In genomic region chr6:117483004-117483644, GRCh38 we compare ENCODE assay signal across 8 cellular contexts. TPM values are rescaled to one million over a fixed set of nuclear protein-coding genes. Genes with fewer than 3 reads are reported as not detected.
DNase-seq lines count a peak whose midpoint lies in the region; ATAC-seq, FAIRE-seq and TF ChIP-seq lines count a peak whose summit lies in the region.

No MANE protein-coding gene starts in this region.

- TF ChIP-seq CTCF in MM.1S (IDR thresholded peaks at IDR 0.05; ENCODE audit: low read length) (no peak), WERI-Rb-1 (IDR thresholded peaks at IDR 0.05; ENCODE audit: low read depth, low read length) (no peak), endothelial cell of umbilical vein (IDR thresholded peaks at IDR 0.05; ENCODE audit: extremely low read depth in 1 of 2, insufficient read depth in 1 of 2, low read depth in 1 of 2, low read length in 2 of 2) (no peak), thoracic aorta (IDR thresholded peaks at IDR 0.05) (no peak)

- H3K9me2 ChIP-seq in MM.1S (replicated peaks; ENCODE audit: insufficient read depth, low read length) = no peaks in the 10 kb centered on the region

- peaks cover 44% of the 10 kb centered on the region for H3F3A ChIP-seq in MM.1S (ENCODE audit: insufficient read depth, low read length)

- CTCF ChIA-PET in endothelial cell of umbilical vein (lab: Charles Lee) = interaction anchor here (0.8 to 5.8 kb wide), 17 partner anchors 9 to 121 kb away, joined by 3 to 47 read pairs (median 5); partner anchors contain the start of gene GOPC

- no peaks in the 10 kb centered on the region for H4K20me1 ChIP-seq in MM.1S (ENCODE audit: insufficient read depth, low read length)
- no peaks in the 10 kb centered on the region for H4K20me1 ChIP-seq in endothelial cell of umbilical vein (replicated peaks; ENCODE audit: control insufficient read depth, extremely low read depth, insufficient read depth, low read length)

- POLR2A ChIA-PET in endothelial cell of umbilical vein (lab: Charles Lee) = interaction anchor here (1.0 to 2.7 kb wide), 5 partner anchors 8 to 119 kb away, joined by 3 to 11 read pairs (median 7); partner anchors contain the start of gene GOPC

- H2AFZ ChIP-seq in MM.1S (ENCODE audit: low read length) (peak overlapping the region; percentile 91), endothelial cell of umbilical vein (ENCODE audit: low read depth, low read length) (peak overlapping the region; percentile 65)

- H3K9ac ChIP-seq in MM.1S (ENCODE audit: low read length) = peak overlapping the region; percentile 94
- peak overlapping the region; percentile 97 for H3K9ac ChIP-seq in endothelial cell of umbilical vein (replicated peaks; ENCODE audit: extremely low read depth, insufficient read depth, low read length)

- H3K4me2 ChIP-seq in MM.1S (ENCODE audit: low read depth, low read length) = peak overlapping the region; percentile 75
- H3K4me2 ChIP-seq in endothelial cell of umbilical vein (ENCODE audit: insufficient read depth, low read length) = peak overlapping the region; percentile 95

- peaks cover 29% of the 10 kb centered on the region for H3K4me1 ChIP-seq in MM.1S (ENCODE audit: low read length)
- H3K4me1 ChIP-seq in endothelial cell of umbilical vein (ENCODE audit: control insufficient read depth, extremely low read depth, insufficient read depth, low read length) = peaks cover 28% of the 10 kb centered on the region
- peaks cover 25% of the 10 kb centered on the region for H3K4me1 ChIP-seq in mesodermal cell (ENCODE audit: control insufficient read depth, insufficient read depth, low read length, poor library complexity, severe bottlenecking)
- H3K4me1 ChIP-seq in thoracic aorta (ENCODE audit: control insufficient read depth in 1 of 2, low read depth in 2 of 2) = peaks cover 13 to 19% of the 10 kb centered on the region in 2 donors

- WGBS in mesodermal cell (ENCODE audit: insufficient coverage in 2 of 2), 2 experiments = 0% methylated on average over 35 to 36 of the region's 46 CpGs

- H3K27me3 ChIP-seq in MM.1S (replicated peaks; ENCODE audit: insufficient read depth, low read length) (no peaks in the 10 kb centered on the region), WERI-Rb-1 (ENCODE audit: insufficient read depth, low read depth, severe bottlenecking) (no peaks in the 10 kb centered on the region), endothelial cell of umbilical vein (ENCODE audit: control insufficient read depth in 2 of 2, insufficient read depth in 2 of 2, low read length in 2 of 2) (no peaks in the 10 kb centered on the region), thoracic aorta (replicated peaks; ENCODE audit: insufficient read depth) (no peaks in the 10 kb centered on the region)

- TF ChIP-seq POLR2A in endothelial cell of umbilical vein (IDR thresholded peaks at IDR 0.05; ENCODE audit: low read depth, low read length) = peak; percentile 54

- peaks cover 45% of the 10 kb centered on the region for H3K79me2 ChIP-seq in MM.1S (ENCODE audit: low read length)
- H3K79me2 ChIP-seq in endothelial cell of umbilical vein (ENCODE audit: control insufficient read depth, insufficient read depth, low read length) = peaks cover 52% of the 10 kb centered on the region

- FAIRE-seq in endothelial cell of umbilical vein (lab: Jason Lieb, UNC) = peak; percentile 60

- peak overlapping the region; percentile 97 for H3K4me3 ChIP-seq in MM.1S (ENCODE audit: low read length)
- H3K4me3 ChIP-seq in WERI-Rb-1 (ENCODE audit: low read depth, low read length) = peak overlapping the region; percentile 72
- peak overlapping the region; percentile 53 to 94 (median 92) for H3K4me3 ChIP-seq in endothelial cell of umbilical vein (replicated peaks in 1 of 3; ENCODE audit: insufficient read depth in 1 of 3, low read depth in 1 of 3, low read length in 3 of 3)
- H3K4me3 ChIP-seq in mesodermal cell (ENCODE audit: extremely low read depth, insufficient read depth, low read length, poor library complexity, severe bottlenecking) = peak overlapping the region; percentile 83
- H3K4me3 ChIP-seq in thoracic aorta = peak overlapping the region; percentile 99

- DNase-seq in DMS53 treated with DMSO at 0.1 percent for 48 hours (lab: John Stamatoyannopoulos, UW; ENCODE audit: unreplicated experiment) (peak; percentile 43), MM.1S (peak; percentile 61), WERI-Rb-1 (peak; percentile 65), endothelial cell of umbilical vein (ENCODE audit: low read depth, low spot score) (peak; percentile 64), thoracic aorta (ENCODE audit: low spot score) (no peak), KG1 (lab: John Stamatoyannopoulos, UW) (no peak)

- no peaks in the 10 kb centered on the region for H3K9me1 ChIP-seq in endothelial cell of umbilical vein (replicated peaks; ENCODE audit: control insufficient read depth, extremely low read depth, insufficient read depth, low read length)

- dilution Hi-C loops in endothelial cell of umbilical vein (cut with MboI; ENCODE audit: extremely low pct_ligation_motif_present, low sequenced_read_pairs) = no loop called here

- ATAC-seq in GM21390 (IDR thresholded peaks at IDR 0.05; ENCODE audit: unreplicated experiment) = peak; percentile 9
- ATAC-seq in thoracic aorta (ENCODE audit: insufficient number of reproducible peaks, low FRiP score, low read depth) = peak; percentile 18

- H3K36me3 ChIP-seq in MM.1S (replicated peaks; ENCODE audit: insufficient read depth, low read length) = no peaks in the 10 kb centered on the region
- no peaks in the 10 kb centered on the region for H3K36me3 ChIP-seq in WERI-Rb-1
- H3K36me3 ChIP-seq in endothelial cell of umbilical vein (ENCODE audit: control insufficient read depth in 2 of 2, extremely low read depth in 1 of 2, insufficient read depth in 2 of 2, low read length in 2 of 2) = peaks cover 0 to 3% of the 10 kb centered on the region in 2 experiments
- H3K36me3 ChIP-seq in mesodermal cell (ENCODE audit: control insufficient read depth, insufficient read depth, low read length) = peaks cover 37% of the 10 kb centered on the region
- no peaks in the 10 kb centered on the region for H3K36me3 ChIP-seq in thoracic aorta

- BruUV-seq in endothelial cell of umbilical vein (replicated peaks; lab: Mats Ljungman, UMichigan) = TSS peak; percentile 40

- intact Hi-C loops in endothelial cell of umbilical vein (cut with micrococcal nuclease) = loop anchor here (1.0 to 2.0 kb wide), 3 partner anchors 8 to 38 kb away; no protein-coding TSS in a partner anchor

- H3K9me3 ChIP-seq in MM.1S (replicated peaks; ENCODE audit: insufficient read depth, low read length) (no peaks in the 10 kb centered on the region), WERI-Rb-1 (ENCODE audit: severe bottlenecking) (no peaks in the 10 kb centered on the region), endothelial cell of umbilical vein (replicated peaks; ENCODE audit: control insufficient read depth, insufficient read depth, low read length) (no peaks in the 10 kb centered on the region), mesodermal cell (ENCODE audit: control insufficient read depth, low read length) (peaks cover 16% of the 10 kb centered on the region), thoracic aorta (no peaks in the 10 kb centered on the region)

- H3K27ac ChIP-seq in MM.1S (ENCODE audit: low read length) (peak overlapping the region; percentile 89), WERI-Rb-1 (peak overlapping the region; percentile 76), endothelial cell of umbilical vein (ENCODE audit: insufficient read depth, low read depth, low read length) (peak overlapping the region; percentile 92), mesodermal cell (ENCODE audit: low read depth, low read length, severe bottlenecking) (peak overlapping the region; percentile 88), thoracic aorta (peak overlapping the region; percentile 90 to 96)

TF ChIP-seq in endothelial cell of umbilical vein, 7 proteins besides CTCF, POLR2A, EP300 and RAD21:
- TF ChIP-seq MAX (IDR thresholded peaks at IDR 0.05; ENCODE audit: insufficient read depth, insufficient read length) (peak; percentile 51), JUN (IDR thresholded peaks at IDR 0.05; ENCODE audit: borderline replicate concordance, insufficient read depth, insufficient read length, low read depth) (no peak)

RNA-seq across cellular contexts. Expression of gene DCBLD1, which starts 0.7 kb away (rescaled TPM):
- total RNA-seq in endothelial cell of umbilical vein (44.3 and 55.8 TPM in 2 replicates), thoracic aorta (10 to 100 TPM in 1 of 2 donors, 1 to 10 TPM in 1; 6.4 to 33.2 TPM)
- polyA plus RNA-seq in endothelial cell of umbilical vein = 27.1 and 30.2 TPM in 2 replicates
- 23.4 and 23.5 TPM in 2 replicates for polyA plus RNA-seq in endothelial cell of umbilical vein (2011; cell fraction: cytosol; rRNA removed)
- polyA plus RNA-seq in endothelial cell of umbilical vein (2011; cell fraction: nucleus; rRNA removed) = 53.8 and 63.0 TPM in 2 replicates
- 64.0 and 66.8 TPM in 2 replicates for polyA plus RNA-seq in endothelial cell of umbilical vein (2012)
- 39.3 and 40.7 TPM in 2 replicates for polyA minus RNA-seq in endothelial cell of umbilical vein
- polyA minus RNA-seq in endothelial cell of umbilical vein (2011; cell fraction: cytosol; rRNA and poly(A)+ RNA removed) = 4.3 TPM
- polyA minus RNA-seq in endothelial cell of umbilical vein (2011; cell fraction: nucleus; rRNA and poly(A)+ RNA removed) = 36.6 and 49.8 TPM in 2 replicates
- 127 TPM for polyA plus RNA-seq in mesodermal cell (2013, experiment 1 of 2)
- 110 TPM for polyA plus RNA-seq in mesodermal cell (2013, experiment 2 of 2)

RNA-seq across cellular contexts. Expression of gene ROS1, which starts 57.4 kb away (rescaled TPM):
- total RNA-seq in endothelial cell of umbilical vein (not detected in 2 replicates), thoracic aorta (not detected)
- polyA plus RNA-seq in endothelial cell of umbilical vein = not detected in 2 replicates
- polyA plus RNA-seq in endothelial cell of umbilical vein (2011; cell fraction: cytosol; rRNA removed) = not detected in 2 replicates
- polyA plus RNA-seq in endothelial cell of umbilical vein (2011; cell fraction: nucleus; rRNA removed) = not detected in 2 replicates
- not detected in 2 replicates for polyA plus RNA-seq in endothelial cell of umbilical vein (2012)
- polyA minus RNA-seq in endothelial cell of umbilical vein = not detected in 2 replicates
- polyA minus RNA-seq in endothelial cell of umbilical vein (2011; cell fraction: cytosol; rRNA and poly(A)+ RNA removed) = not detected
- polyA minus RNA-seq in endothelial cell of umbilical vein (2011; cell fraction: nucleus; rRNA and poly(A)+ RNA removed) = not detected in 2 replicates
- not detected for polyA plus RNA-seq in mesodermal cell (2013, experiment 1 of 2)
- polyA plus RNA-seq in mesodermal cell (2013, experiment 2 of 2) = not detected

Comparison
In these comparisons a context has a peak if more than half of its experiments do, and no peak if none do; other contexts are left out.
1. DNase-seq: peak in DMS53 treated with DMSO at 0.1 percent for 48 hours (single experiment), MM.1S (single experiment), WERI-Rb-1 (single experiment) and endothelial cell of umbilical vein (single experiment); none in thoracic aorta (single experiment) and KG1 (single experiment).
2. Peak in every context shown above with its lines, with median percentiles within 50 percentile points of each other: H3K27ac ChIP-seq and H3K4me3 ChIP-seq.